1 cellular context compared by ENCODE assay signal in the genomic region with DNA sequence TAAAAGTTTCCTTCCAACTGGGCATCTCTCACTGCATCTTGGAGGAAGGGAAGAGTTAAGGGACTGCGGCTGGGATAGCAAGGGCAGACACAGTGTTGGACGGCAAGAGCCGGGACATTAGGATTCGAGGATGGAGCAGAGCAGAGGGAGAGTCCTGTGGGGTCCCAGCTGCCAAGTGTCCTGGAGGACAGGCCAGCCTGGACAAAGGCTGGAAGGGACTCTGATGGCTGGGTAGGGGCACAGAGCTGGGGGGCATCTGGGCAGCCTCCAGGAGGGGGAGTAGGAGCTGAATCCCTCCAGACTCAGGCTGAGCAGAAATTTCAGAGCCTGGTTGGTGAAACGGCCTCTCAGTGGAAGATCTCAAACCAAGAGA.
TF ChIP-seq lines count a peak whose summit lies in the region.

No MANE protein-coding gene starts in this region.

TF ChIP-seq in HepG2, 621 proteins besides CTCF, POLR2A, EP300 and RAD21:
- TF ChIP-seq, protein P1, sequence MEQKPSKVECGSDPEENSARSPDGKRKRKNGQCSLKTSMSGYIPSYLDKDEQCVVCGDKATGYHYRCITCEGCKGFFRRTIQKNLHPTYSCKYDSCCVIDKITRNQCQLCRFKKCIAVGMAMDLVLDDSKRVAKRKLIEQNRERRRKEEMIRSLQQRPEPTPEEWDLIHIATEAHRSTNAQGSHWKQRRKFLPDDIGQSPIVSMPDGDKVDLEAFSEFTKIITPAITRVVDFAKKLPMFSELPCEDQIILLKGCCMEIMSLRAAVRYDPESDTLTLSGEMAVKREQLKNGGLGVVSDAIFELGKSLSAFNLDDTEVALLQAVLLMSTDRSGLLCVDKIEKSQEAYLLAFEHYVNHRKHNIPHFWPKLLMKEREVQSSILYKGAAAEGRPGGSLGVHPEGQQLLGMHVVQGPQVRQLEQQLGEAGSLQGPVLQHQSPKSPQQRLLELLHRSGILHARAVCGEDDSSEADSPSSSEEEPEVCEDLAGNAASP (CRISPR knock-in tag; IDR thresholded peaks at IDR 0.05; ENCODE audit: borderline replicate concordance), result no peak
- TF ChIP-seq MXD4 (CRISPR knock-in tag; IDR thresholded peaks at IDR 0.05), result no peak
- no peak for TF ChIP-seq ZNF180 (CRISPR knock-in tag; IDR thresholded peaks at IDR 0.05; ENCODE audit: borderline replicate concordance, low read depth)
- TF ChIP-seq NR2F2 (IDR thresholded peaks at IDR 0.05; ENCODE audit: borderline replicate concordance, low read depth), result no peak
- TF ChIP-seq ZNF343 (CRISPR knock-in tag; IDR thresholded peaks at IDR 0.05), result no peak
- TF ChIP-seq TMF1 (CRISPR knock-in tag; IDR thresholded peaks at IDR 0.05; ENCODE audit: low read depth), result no peak
- no peak for TF ChIP-seq NR2F6 (IDR thresholded peaks at IDR 0.05)
- TF ChIP-seq NR2F6 (CRISPR knock-in tag; IDR thresholded peaks at IDR 0.05), result no peak
- TF ChIP-seq TCF7 (IDR thresholded peaks at IDR 0.05; ENCODE audit: low read depth), result no peak
- no peak for TF ChIP-seq ZNF598 (CRISPR knock-in tag; IDR thresholded peaks at IDR 0.05; ENCODE audit: borderline replicate concordance)
- TF ChIP-seq SAP130 (CRISPR knock-in tag; IDR thresholded peaks at IDR 0.05; ENCODE audit: low read depth), result no peak
- no peak for TF ChIP-seq CENPT (CRISPR knock-in tag; IDR thresholded peaks at IDR 0.05; ENCODE audit: low read depth)
- TF ChIP-seq SP1 (IDR thresholded peaks at IDR 0.05), result no peak
- no peak for TF ChIP-seq SP1 (CRISPR knock-in tag; IDR thresholded peaks at IDR 0.05)
- no peak for TF ChIP-seq CHD4 (IDR thresholded peaks at IDR 0.05; ENCODE audit: borderline replicate concordance, low read length)
